ENCODE assay signal across 1 cellular context in the genomic region with DNA sequence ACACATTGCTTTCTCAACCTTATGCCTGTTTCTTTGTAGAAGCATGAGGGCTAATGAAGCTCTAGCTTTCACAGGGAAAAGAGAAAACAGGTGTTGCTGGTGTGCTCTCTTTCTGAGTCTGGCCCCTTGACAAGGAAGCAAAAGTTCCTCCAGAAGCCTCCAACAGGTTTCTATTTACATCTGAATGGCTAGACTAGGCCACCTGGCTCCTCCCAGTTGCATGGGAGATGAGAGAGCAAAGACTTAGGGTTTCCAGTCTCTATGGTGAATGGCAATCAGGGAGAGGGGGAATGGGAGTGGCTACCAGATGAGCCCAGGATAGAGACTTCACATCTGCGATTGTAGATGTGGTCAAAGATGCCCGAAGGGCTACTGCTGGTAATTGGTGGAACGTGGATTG.
TF ChIP-seq lines count a peak whose summit lies in the region.

No MANE protein-coding gene starts in this region.

TF ChIP-seq in GM23338, 12 proteins besides CTCF, POLR2A, EP300 and RAD21 (continued from another document):
- TF ChIP-seq, protein P1, sequence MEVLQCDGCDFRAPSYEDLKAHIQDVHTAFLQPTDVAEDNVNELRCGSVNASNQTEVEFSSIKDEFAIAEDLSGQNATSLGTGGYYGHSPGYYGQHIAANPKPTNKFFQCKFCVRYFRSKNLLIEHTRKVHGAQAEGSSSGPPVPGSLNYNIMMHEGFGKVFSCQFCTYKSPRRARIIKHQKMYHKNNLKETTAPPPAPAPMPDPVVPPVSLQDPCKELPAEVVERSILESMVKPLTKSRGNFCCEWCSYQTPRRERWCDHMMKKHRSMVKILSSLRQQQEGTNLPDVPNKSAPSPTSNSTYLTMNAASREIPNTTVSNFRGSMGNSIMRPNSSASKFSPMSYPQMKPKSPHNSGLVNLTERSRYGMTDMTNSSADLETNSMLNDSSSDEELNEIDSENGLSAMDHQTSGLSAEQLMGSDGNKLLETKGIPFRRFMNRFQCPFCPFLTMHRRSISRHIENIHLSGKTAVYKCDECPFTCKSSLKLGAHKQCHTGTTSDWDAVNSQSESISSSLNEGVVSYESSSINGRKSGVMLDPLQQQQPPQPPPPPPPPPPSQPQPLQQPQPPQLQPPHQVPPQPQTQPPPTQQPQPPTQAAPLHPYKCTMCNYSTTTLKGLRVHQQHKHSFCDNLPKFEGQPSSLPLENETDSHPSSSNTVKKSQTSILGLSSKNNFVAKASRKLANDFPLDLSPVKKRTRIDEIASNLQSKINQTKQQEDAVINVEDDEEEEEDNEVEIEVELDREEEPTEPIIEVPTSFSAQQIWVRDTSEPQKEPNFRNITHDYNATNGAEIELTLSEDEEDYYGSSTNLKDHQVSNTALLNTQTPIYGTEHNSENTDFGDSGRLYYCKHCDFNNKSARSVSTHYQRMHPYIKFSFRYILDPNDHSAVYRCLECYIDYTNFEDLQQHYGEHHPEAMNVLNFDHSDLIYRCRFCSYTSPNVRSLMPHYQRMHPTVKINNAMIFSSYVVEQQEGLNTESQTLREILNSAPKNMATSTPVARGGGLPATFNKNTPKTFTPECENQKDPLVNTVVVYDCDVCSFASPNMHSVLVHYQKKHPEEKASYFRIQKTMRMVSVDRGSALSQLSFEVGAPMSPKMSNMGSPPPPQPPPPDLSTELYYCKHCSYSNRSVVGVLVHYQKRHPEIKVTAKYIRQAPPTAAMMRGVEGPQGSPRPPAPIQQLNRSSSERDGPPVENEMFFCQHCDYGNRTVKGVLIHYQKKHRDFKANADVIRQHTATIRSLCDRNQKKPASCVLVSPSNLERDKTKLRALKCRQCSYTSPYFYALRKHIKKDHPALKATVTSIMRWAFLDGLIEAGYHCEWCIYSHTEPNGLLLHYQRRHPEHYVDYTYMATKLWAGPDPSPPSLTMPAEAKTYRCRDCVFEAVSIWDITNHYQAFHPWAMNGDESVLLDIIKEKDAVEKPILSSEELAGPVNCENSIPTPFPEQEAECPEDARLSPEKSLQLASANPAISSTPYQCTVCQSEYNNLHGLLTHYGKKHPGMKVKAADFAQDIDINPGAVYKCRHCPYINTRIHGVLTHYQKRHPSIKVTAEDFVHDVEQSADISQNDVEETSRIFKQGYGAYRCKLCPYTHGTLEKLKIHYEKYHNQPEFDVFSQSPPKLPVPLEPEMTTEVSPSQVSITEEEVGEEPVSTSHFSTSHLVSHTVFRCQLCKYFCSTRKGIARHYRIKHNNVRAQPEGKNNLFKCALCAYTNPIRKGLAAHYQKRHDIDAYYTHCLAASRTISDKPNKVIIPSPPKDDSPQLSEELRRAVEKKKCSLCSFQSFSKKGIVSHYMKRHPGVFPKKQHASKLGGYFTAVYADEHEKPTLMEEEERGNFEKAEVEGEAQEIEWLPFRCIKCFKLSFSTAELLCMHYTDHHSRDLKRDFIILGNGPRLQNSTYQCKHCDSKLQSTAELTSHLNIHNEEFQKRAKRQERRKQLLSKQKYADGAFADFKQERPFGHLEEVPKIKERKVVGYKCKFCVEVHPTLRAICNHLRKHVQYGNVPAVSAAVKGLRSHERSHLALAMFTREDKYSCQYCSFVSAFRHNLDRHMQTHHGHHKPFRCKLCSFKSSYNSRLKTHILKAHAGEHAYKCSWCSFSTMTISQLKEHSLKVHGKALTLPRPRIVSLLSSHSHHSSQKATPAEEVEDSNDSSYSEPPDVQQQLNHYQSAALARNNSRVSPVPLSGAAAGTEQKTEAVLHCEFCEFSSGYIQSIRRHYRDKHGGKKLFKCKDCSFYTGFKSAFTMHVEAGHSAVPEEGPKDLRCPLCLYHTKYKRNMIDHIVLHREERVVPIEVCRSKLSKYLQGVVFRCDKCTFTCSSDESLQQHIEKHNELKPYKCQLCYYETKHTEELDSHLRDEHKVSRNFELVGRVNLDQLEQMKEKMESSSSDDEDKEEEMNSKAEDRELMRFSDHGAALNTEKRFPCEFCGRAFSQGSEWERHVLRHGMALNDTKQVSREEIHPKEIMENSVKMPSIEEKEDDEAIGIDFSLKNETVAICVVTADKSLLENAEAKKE (CRISPR knock-in tag; IDR thresholded peaks at IDR 0.05) = peak; percentile 90
- TF ChIP-seq, protein P2, sequence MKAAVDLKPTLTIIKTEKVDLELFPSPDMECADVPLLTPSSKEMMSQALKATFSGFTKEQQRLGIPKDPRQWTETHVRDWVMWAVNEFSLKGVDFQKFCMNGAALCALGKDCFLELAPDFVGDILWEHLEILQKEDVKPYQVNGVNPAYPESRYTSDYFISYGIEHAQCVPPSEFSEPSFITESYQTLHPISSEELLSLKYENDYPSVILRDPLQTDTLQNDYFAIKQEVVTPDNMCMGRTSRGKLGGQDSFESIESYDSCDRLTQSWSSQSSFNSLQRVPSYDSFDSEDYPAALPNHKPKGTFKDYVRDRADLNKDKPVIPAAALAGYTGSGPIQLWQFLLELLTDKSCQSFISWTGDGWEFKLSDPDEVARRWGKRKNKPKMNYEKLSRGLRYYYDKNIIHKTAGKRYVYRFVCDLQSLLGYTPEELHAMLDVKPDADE (IDR thresholded peaks at IDR 0.05) = no peak
- no peak for TF ChIP-seq NANOG (IDR thresholded peaks at IDR 0.05; ENCODE audit: borderline replicate concordance)
- TF ChIP-seq, protein P3, sequence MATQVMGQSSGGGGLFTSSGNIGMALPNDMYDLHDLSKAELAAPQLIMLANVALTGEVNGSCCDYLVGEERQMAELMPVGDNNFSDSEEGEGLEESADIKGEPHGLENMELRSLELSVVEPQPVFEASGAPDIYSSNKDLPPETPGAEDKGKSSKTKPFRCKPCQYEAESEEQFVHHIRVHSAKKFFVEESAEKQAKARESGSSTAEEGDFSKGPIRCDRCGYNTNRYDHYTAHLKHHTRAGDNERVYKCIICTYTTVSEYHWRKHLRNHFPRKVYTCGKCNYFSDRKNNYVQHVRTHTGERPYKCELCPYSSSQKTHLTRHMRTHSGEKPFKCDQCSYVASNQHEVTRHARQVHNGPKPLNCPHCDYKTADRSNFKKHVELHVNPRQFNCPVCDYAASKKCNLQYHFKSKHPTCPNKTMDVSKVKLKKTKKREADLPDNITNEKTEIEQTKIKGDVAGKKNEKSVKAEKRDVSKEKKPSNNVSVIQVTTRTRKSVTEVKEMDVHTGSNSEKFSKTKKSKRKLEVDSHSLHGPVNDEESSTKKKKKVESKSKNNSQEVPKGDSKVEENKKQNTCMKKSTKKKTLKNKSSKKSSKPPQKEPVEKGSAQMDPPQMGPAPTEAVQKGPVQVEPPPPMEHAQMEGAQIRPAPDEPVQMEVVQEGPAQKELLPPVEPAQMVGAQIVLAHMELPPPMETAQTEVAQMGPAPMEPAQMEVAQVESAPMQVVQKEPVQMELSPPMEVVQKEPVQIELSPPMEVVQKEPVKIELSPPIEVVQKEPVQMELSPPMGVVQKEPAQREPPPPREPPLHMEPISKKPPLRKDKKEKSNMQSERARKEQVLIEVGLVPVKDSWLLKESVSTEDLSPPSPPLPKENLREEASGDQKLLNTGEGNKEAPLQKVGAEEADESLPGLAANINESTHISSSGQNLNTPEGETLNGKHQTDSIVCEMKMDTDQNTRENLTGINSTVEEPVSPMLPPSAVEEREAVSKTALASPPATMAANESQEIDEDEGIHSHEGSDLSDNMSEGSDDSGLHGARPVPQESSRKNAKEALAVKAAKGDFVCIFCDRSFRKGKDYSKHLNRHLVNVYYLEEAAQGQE (IDR thresholded peaks at IDR 0.05; ENCODE audit: unreplicated experiment) = no peak
- TF ChIP-seq STAT1 (IDR thresholded peaks at IDR 0.05; ENCODE audit: unreplicated experiment) = no peak
- 0 out of 2 replicates have a peak, but pooled peaks have one; percentile 33 for TF ChIP-seq POLR2AphosphoS5 (IDR thresholded peaks at IDR 0.05; ENCODE audit: low read depth)
- no peak for TF ChIP-seq JUNB (IDR thresholded peaks at IDR 0.05; ENCODE audit: unreplicated experiment)
- no peak for TF ChIP-seq CREB1 (CRISPR knock-in tag; IDR thresholded peaks at IDR 0.05; ENCODE audit: low read depth)
- no peak for TF ChIP-seq EZH2 (IDR thresholded peaks at IDR 0.05; ENCODE audit: low read depth, unreplicated experiment)
